In genomic region chr1:220786057-220786336, GRCh38 we compare ENCODE assay signal across 8 cellular contexts. TPM values are rescaled to one million over a fixed set of nuclear protein-coding genes. Genes with fewer than 3 reads are reported as not detected.
A peak's percentile ranks its signal among the peaks of the same experiment; 100 is the strongest.
DNase-seq lines count a peak whose midpoint lies in the region; ATAC-seq, FAIRE-seq and TF ChIP-seq lines count a peak whose summit lies in the region.

No MANE protein-coding gene starts in this region.

- H3K4me1 ChIP-seq in HUES48 (ENCODE audit: control insufficient read depth, insufficient read depth, low read length) (peaks cover 15% of the 10 kb centered on the region), fibroblast of lung (ENCODE audit: control insufficient read depth, extremely low read depth, insufficient read depth, low read length) (peaks cover 2% of the 10 kb centered on the region), psoas muscle (peaks cover 8% of the 10 kb centered on the region)

- no peaks in the 10 kb centered on the region; the same call in 1 of the 2 replicates for H3K27me3 ChIP-seq in HUES48 (ENCODE audit: control insufficient read depth, insufficient read depth, low read length)
- no peaks in the 10 kb centered on the region for H3K27me3 ChIP-seq in fibroblast of lung (ENCODE audit: control insufficient read depth, insufficient read depth, low read length)
- H3K27me3 ChIP-seq in psoas muscle (ENCODE audit: insufficient read depth in 3 of 3, low read length in 2 of 3): no peaks in the 10 kb centered on the region

- no peak for TF ChIP-seq CTCF in fibroblast of lung (conservative IDR thresholded peaks at IDR 0.05 in 1 of 2, IDR thresholded peaks at IDR 0.05 in 1 of 2; ENCODE audit: low read depth in 1 of 2, low read length in 2 of 2)
- TF ChIP-seq CTCF in psoas muscle (IDR thresholded peaks at IDR 0.05): no peak
- TF ChIP-seq CTCF in D721Med (IDR thresholded peaks at IDR 0.05; ENCODE audit: insufficient read depth, missing control alignments): no peak

- H3K4me2 ChIP-seq in fibroblast of lung (ENCODE audit: extremely low read depth, insufficient read depth, low read length): no peak overlapping the region

- H4K20me1 ChIP-seq in fibroblast of lung (ENCODE audit: control insufficient read depth, extremely low read depth, insufficient read depth, low read length): no peaks in the 10 kb centered on the region

- peak; percentile 5 for ATAC-seq in GM19035 (IDR thresholded peaks at IDR 0.05; ENCODE audit: unreplicated experiment)
- ATAC-seq in psoas muscle: peak; percentile 53 to 80 (median 63)
- ATAC-seq in HG03108 (IDR thresholded peaks at IDR 0.05; ENCODE audit: unreplicated experiment): no peak

- H3K27ac ChIP-seq in HUES48 (ENCODE audit: low read depth, low read length) (no peak overlapping the region), fibroblast of lung (ENCODE audit: insufficient read depth, low read length) (no peak overlapping the region), psoas muscle (peak overlapping the region; percentile 76)

- no peaks in the 10 kb centered on the region for H3K79me2 ChIP-seq in fibroblast of lung (ENCODE audit: control insufficient read depth, insufficient read depth, low read length)

- peak overlapping the region; percentile 1 for H2AFZ ChIP-seq in fibroblast of lung (ENCODE audit: low read length)

- FAIRE-seq in D721Med (lab: Jason Lieb, UNC): no peak

- 18 to 34% (median 20%) methylated on average over 13 of the region's 13 CpGs for WGBS in psoas muscle, 3 donors

- no peak for DNase-seq in fibroblast of lung (ENCODE audit: low read depth in 2 of 2)
- DNase-seq in psoas muscle: peak; percentile 31 to 73
- no peak for DNase-seq in D721Med (ENCODE audit: insufficient read length, low spot score)
- DNase-seq in D341Med (ENCODE audit: low spot score): no peak
- no peak for DNase-seq in islet precursor cell

- no peaks in the 10 kb centered on the region for H3K9me3 ChIP-seq in HUES48 (ENCODE audit: control insufficient read depth, insufficient read depth, low read length)
- H3K9me3 ChIP-seq in fibroblast of lung (ENCODE audit: control insufficient read depth, insufficient read depth, low read depth, low read length): no peaks in the 10 kb centered on the region
- no peaks in the 10 kb centered on the region for H3K9me3 ChIP-seq in psoas muscle

- intact Hi-C loops in psoas muscle (cut with DNase I): no loop called here

- peak overlapping the region; percentile 82; the same call in 1 of the 2 replicates for H3K4me3 ChIP-seq in HUES48 (ENCODE audit: low read depth, low read length)
- peak overlapping the region in 1 of 4 experiments; percentile 55 for H3K4me3 ChIP-seq in fibroblast of lung (replicated peaks in 1 of 4; ENCODE audit: control extremely low read depth in 1 of 4, insufficient read depth in 1 of 4, low read depth in 3 of 4, low read length in 4 of 4)
- H3K4me3 ChIP-seq in psoas muscle: peak overlapping the region; percentile 75

- H3K36me3 ChIP-seq in HUES48 (ENCODE audit: control insufficient read depth, insufficient read depth, low read length) (0 out of 2 replicates have a peak, but pooled peaks cover 6% of the 10 kb centered on the region), fibroblast of lung (ENCODE audit: control insufficient read depth, insufficient read depth, low read length) (no peaks in the 10 kb centered on the region), psoas muscle (ENCODE audit: insufficient read depth in 1 of 2, low read depth in 1 of 2) (peaks cover 0 to 31% of the 10 kb centered on the region in 2 donors)

- H3K9ac ChIP-seq in HUES48 (ENCODE audit: low read depth, low read length) (0 out of 2 replicates have a peak overlapping the region, but pooled peaks have one; percentile 16), fibroblast of lung (ENCODE audit: insufficient read depth, low read length) (no peak overlapping the region)

RNA-seq across cellular contexts. Expression of gene MTARC1, which starts 0.7 kb away (rescaled TPM):
- total RNA-seq in fibroblast of lung (9.6 and 9.8 TPM in 2 replicates), psoas muscle (1 to 10 TPM; 2.7 to 6.4 (median 4.0) TPM)
- polyA plus RNA-seq in fibroblast of lung (1.8 and 2.8 TPM in 2 replicates), psoas muscle (1 to 10 TPM; 1.7 to 3.8 (median 2.7) TPM)
- 1.4 and 2.7 TPM in 2 replicates for polyA plus RNA-seq in fibroblast of lung (2012)
- 1.1 TPM in 1 of 2 replicates, not detected in the other for polyA minus RNA-seq in fibroblast of lung (ENCODE audit: low replicate concordance)

RNA-seq across cellular contexts. Expression of gene MTARC2, which starts 37.9 kb away (rescaled TPM):
- total RNA-seq in fibroblast of lung (9.0 and 12.6 TPM in 2 replicates), psoas muscle (10 to 100 TPM in 1 of 4 donors, 1 to 10 TPM in 3; 8.8 to 12.4 (median 9.5) TPM)
- polyA plus RNA-seq in fibroblast of lung (7.3 and 14.5 TPM in 2 replicates), psoas muscle (1 to 10 TPM; 4.1 to 5.7 (median 5.0) TPM)
- polyA plus RNA-seq in fibroblast of lung (2012): 5.3 and 10.2 TPM in 2 replicates
- 1.1 and 9.6 TPM in 2 replicates for polyA minus RNA-seq in fibroblast of lung (ENCODE audit: low replicate concordance)

Comparison
In these comparisons a context has a peak if more than half of its experiments do, and no peak if none do; other contexts are left out.
1. DNase-seq: peak in psoas muscle (2 of 2); none in fibroblast of lung (0 of 2), D721Med (single experiment), D341Med (single experiment) and islet precursor cell (single experiment).